12 cellular contexts compared by ENCODE assay signal in the genomic region with DNA sequence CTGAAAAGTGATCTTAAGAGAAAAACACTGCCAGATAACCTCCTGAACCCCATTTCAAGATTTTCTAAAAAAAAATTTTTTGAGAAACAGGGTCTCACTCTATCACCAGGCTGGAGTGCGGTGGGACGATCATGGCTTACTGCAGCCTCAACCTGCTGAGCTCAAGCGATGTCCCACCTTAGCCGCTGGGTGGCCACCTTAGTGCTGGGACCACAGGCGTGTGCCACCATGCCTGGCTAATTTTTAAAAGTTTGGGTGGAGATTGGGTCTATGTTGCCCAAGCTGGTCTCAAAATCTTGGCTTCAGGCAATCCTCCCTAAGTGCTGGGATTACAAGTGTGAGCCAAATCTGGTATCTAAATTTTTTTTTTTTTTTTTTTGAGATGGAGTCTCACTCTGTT.
"Had no signal": no experiment of that assay in that cellular context is flagged by ENCODE, and none has a peak within 500 bp of the region (broad histone marks: within the 10 kb centered on the region; RNA-seq: fewer than 3 reads in every experiment).

No MANE protein-coding gene starts in this region.

- H3K9me3 Mint-ChIP-seq: activated naive CD4-positive, alpha-beta T cell treated with anti-CD3 and anti-CD28 coated beads for 36 hours; activated T-helper 17 cell treated with anti-CD3 and anti-CD28 coated beads, Interleukin-2, amount 50 U/mL, for 72 hours; natural killer cell had no signal

- H3K27ac ChIP-seq: adrenal gland, esophagus squamous epithelium had no signal

- H3K36me3 Mint-ChIP-seq: natural killer cell had no signal

- H3K9me3 ChIP-seq: adrenal gland, esophagus squamous epithelium, mucosa of descending colon had no signal

- H3K36me3 ChIP-seq: adrenal gland had no signal

- H3K27me3 ChIP-seq: adrenal gland, esophagus squamous epithelium had no signal

- H3K27me3 Mint-ChIP-seq: activated T-helper 17 cell treated with anti-CD3 and anti-CD28 coated beads, Interleukin-2, amount 50 U/mL, for 72 hours had no signal

- H3K27ac Mint-ChIP-seq: activated naive CD4-positive, alpha-beta T cell treated with anti-CD3 and anti-CD28 coated beads for 36 hours; activated T-helper 17 cell treated with anti-CD3 and anti-CD28 coated beads, Interleukin-2, amount 50 U/mL, for 72 hours; natural killer cell had no signal

- ATAC-seq: activated T-helper 17 cell treated with anti-CD3 and anti-CD28 coated beads, Interleukin-2, amount 50 U/mL, for 72 hours; left lobe of liver; mucosa of descending colon; natural killer cell had no signal

- H3K4me3 ChIP-seq: adrenal gland, esophagus squamous epithelium, mucosa of descending colon had no signal

- DNase-seq: activated CD4-positive, alpha-beta T cell treated with anti-CD3 and anti-CD28 coated beads for 1 hour; activated naive CD4-positive, alpha-beta T cell treated with anti-CD3 and anti-CD28 coated beads for 36 hours; adrenal gland; esophagus squamous epithelium; foreskin fibroblast; head of caudate nucleus; mucosa of descending colon; natural killer cell; stimulated activated CD4-positive, alpha-beta T cell treated with anti-CD3 and anti-CD28 coated beads, Interleukin-12 subunit alpha, Interleukin-12 subunit beta, amount 100 ng/mL, for 4 hours; stimulated activated naive CD4-positive, alpha-beta T cell treated with Interleukin-2 at 50 U/mL for 16 hours had no signal

- H3K4me3 Mint-ChIP-seq: activated naive CD4-positive, alpha-beta T cell treated with anti-CD3 and anti-CD28 coated beads for 36 hours; natural killer cell had no signal
